In the genomic region with DNA sequence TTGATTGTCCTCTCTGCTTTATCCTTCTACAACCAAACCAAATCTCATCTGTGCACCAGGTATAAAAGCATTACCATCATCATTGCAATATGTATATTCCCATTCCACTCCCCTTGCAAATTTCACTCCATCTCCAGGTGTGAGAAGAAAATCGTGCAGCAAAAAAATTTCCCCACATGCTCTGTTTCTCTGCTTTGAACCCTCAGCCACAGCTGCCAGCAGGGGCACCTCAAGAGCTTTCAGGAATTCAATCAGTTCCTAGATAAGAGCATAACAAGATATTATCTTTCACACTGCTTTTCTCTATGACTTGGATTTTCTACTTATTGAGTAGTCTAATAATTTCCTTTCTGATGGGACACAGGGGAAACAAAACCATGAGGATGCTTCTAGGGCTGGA, we compare ENCODE assay signal across 25 cellular contexts.
"Had no signal": no experiment of that assay in that cellular context is flagged by ENCODE, and none has a peak within 500 bp of the region (broad histone marks: within the 10 kb centered on the region; RNA-seq: fewer than 3 reads in every experiment).

No MANE protein-coding gene starts in this region.

- ATAC-seq: activated CD8-positive, alpha-beta T cell treated with anti-CD3 and anti-CD28 coated beads, Interleukin-2, amount 10 ng/mL, durations not matched to agents 7 days and 5 days; Panc1; Right ventricle myocardium inferior; WTC11 had no signal

- H3K27me3 ChIP-seq: brain microvascular endothelial cell, cardiac muscle cell had no signal

- H3K36me3 ChIP-seq: brain microvascular endothelial cell, cardiac muscle cell had no signal

- H3K4me3 ChIP-seq: cardiac muscle cell had no signal

- H3K27ac ChIP-seq: brain microvascular endothelial cell, cardiac muscle cell had no signal

- DNase-seq: activated CD4-positive, alpha-beta T cell treated with anti-CD3 and anti-CD28 coated beads for 48 hours; activated CD4-positive, alpha-beta T cell treated with anti-CD3 and anti-CD28 coated beads, Interleukin-2, amount 50 U/mL, for 4 hours; activated CD4-positive, CD25-positive, alpha-beta regulatory T cell treated with anti-CD3 and anti-CD28 coated beads, Interleukin-2, amount 50 U/mL, for 72 hours; activated CD8-positive, alpha-beta memory T cell treated with anti-CD3 and anti-CD28 coated beads, Interleukin-2, amount 50 U/mL, for 48 hours; activated CD8-positive, alpha-beta T cell treated with anti-CD3 and anti-CD28 coated beads, Interleukin-2, amount 10 ng/mL, durations not matched to agents 7 days and 5 days; activated naive CD4-positive, alpha-beta T cell treated with anti-CD3 and anti-CD28 coated beads, Interleukin-2, amount 50 U/mL, for 16 hours; activated naive CD8-positive, alpha-beta T cell treated with anti-CD3 and anti-CD28 coated beads, Interleukin-2, amount 10 ng/mL, durations not matched to agents 7 days and 5 days; activated T-cell treated with anti-CD3 and anti-CD28 coated beads, Interleukin-2, amount 50 U/mL, for 1 hour; amniotic stem cell; brain microvascular endothelial cell; Kasumi-1; KBM-7; NCI-H1048; NCI-H146; NCI-H1930; NCI-H2227 treated with DMSO at 0.1 percent for 48 hours; NCI-H446 treated with DMSO at 0.1 percent for 48 hours; NCI-H524 treated with DMSO at 0.1 percent for 48 hours; NCI-H748 treated with DMSO at 0.1 percent for 48 hours; OCI-M1; RPMI8226 had no signal
